ENCODE assay signal across 8 cellular contexts in genomic region chr15:48966595-48967301, GRCh38. TPM values are rescaled to one million over a fixed set of nuclear protein-coding genes. Genes with fewer than 3 reads are reported as not detected.
A peak's percentile ranks its signal among the peaks of the same experiment; 100 is the strongest.
DNase-seq lines count a peak whose midpoint lies in the region; ATAC-seq, FAIRE-seq and TF ChIP-seq lines count a peak whose summit lies in the region.

No MANE protein-coding gene starts in this region.

- no peak overlapping the region for H3K4me3 Mint-ChIP-seq in activated CD4-positive, alpha-beta memory T cell treated with anti-CD3 and anti-CD28 coated beads for 36 hours

- H3K4me1 Mint-ChIP-seq in activated CD4-positive, alpha-beta memory T cell treated with anti-CD3 and anti-CD28 coated beads for 36 hours (ENCODE audit: low read depth): peaks cover 32% of the 10 kb centered on the region

- H3K9me3 Mint-ChIP-seq in activated CD4-positive, alpha-beta memory T cell treated with anti-CD3 and anti-CD28 coated beads for 36 hours: no peaks in the 10 kb centered on the region

- H3K4me3 ChIP-seq in small intestine (ENCODE audit: low read depth in 1 of 2, low read length in 2 of 2) (no peak overlapping the region), dorsolateral prefrontal cortex (no peak overlapping the region)

- no peaks in the 10 kb centered on the region for H3K36me3 ChIP-seq in small intestine (ENCODE audit: control insufficient read depth in 2 of 2, insufficient read depth in 2 of 2, low read length in 2 of 2)

- H3K27ac ChIP-seq in small intestine (ENCODE audit: low read depth in 1 of 2, low read length in 1 of 2): no peak overlapping the region
- H3K27ac ChIP-seq in dorsolateral prefrontal cortex: no peak overlapping the region

- no peaks in the 10 kb centered on the region for H3K36me3 Mint-ChIP-seq in activated CD4-positive, alpha-beta memory T cell treated with anti-CD3 and anti-CD28 coated beads for 36 hours

- H3K4me1 ChIP-seq in small intestine (ENCODE audit: control insufficient read depth in 2 of 2, insufficient read depth in 1 of 2, low read depth in 1 of 2, low read length in 1 of 2): peaks cover 2% of the 10 kb centered on the region in 2 donors

- CTCF ChIA-PET in activated CD4-positive, alpha-beta memory T cell treated with anti-CD3 and anti-CD28 coated beads for 36 hours (lab: Charles Lee): interaction anchor here (1.2 to 9.5 kb wide), 4 partner anchors 8 to 106 kb away, joined by 3 to 92 read pairs (median 28); partner anchors contain the start of gene EID1

- TF ChIP-seq CTCF in dorsolateral prefrontal cortex (IDR thresholded peaks at IDR 0.05 in 54 of 56, conservative IDR thresholded peaks at IDR 0.05 in 2 of 56; ENCODE audit: low read depth in 1 of 56, partially characterized antibody in 56 of 56): no peak

- no peak overlapping the region for H3K27ac Mint-ChIP-seq in activated CD4-positive, alpha-beta memory T cell treated with anti-CD3 and anti-CD28 coated beads for 36 hours

- peak; percentile 29 for DNase-seq in AG20443 (ENCODE audit: low spot score)
- DNase-seq in activated CD4-positive, alpha-beta memory T cell treated with anti-CD3 and anti-CD28 coated beads for 36 hours: peak; percentile 54
- DNase-seq in small intestine: peak; percentile 32
- no peak for DNase-seq in dorsolateral prefrontal cortex
- DNase-seq in SHP77 treated with DMSO at 0.1 percent for 48 hours (lab: John Stamatoyannopoulos, UW): no peak
- no peak for DNase-seq in DMS53 (lab: John Stamatoyannopoulos, UW)

- WGBS in small intestine, 3 donors: 31 to 52% (median 39%) methylated on average over 2 of the region's 2 CpGs

- no peaks in the 10 kb centered on the region for H3K9me3 ChIP-seq in small intestine (ENCODE audit: control insufficient read depth, low read depth)

- intact Hi-C loops in activated CD4-positive, alpha-beta memory T cell treated with anti-CD3 and anti-CD28 coated beads for 36 hours (cut with micrococcal nuclease): loop anchor here (1.0 to 2.0 kb wide), 5 partner anchors 37 to 1170 kb away; partner anchors contain the start of genes CEP152 and EID1
- intact Hi-C loops in dorsolateral prefrontal cortex (cut with DNase I): loop anchor here in 1 of 2 donors (5.0 kb wide), 1 partner anchor 104 kb away; no protein-coding TSS in a partner anchor

- no peak for FAIRE-seq in small intestine (lab: Jason Lieb, UNC)

- H3K27me3 ChIP-seq in small intestine (ENCODE audit: control insufficient read depth in 2 of 2, insufficient read depth in 2 of 2, low read length in 2 of 2): peaks cover 0 to 4% of the 10 kb centered on the region in 2 donors
- H3K27me3 ChIP-seq in dorsolateral prefrontal cortex: no peaks in the 10 kb centered on the region

- H3K27me3 Mint-ChIP-seq in activated CD4-positive, alpha-beta memory T cell treated with anti-CD3 and anti-CD28 coated beads for 36 hours: peaks cover 32% of the 10 kb centered on the region

- ATAC-seq in GM19351 (IDR thresholded peaks at IDR 0.05; ENCODE audit: unreplicated experiment) (peak; percentile 89), HG03280 (IDR thresholded peaks at IDR 0.05; ENCODE audit: unreplicated experiment) (peak; percentile 83)

- POLR2A ChIA-PET in activated CD4-positive, alpha-beta memory T cell treated with anti-CD3 and anti-CD28 coated beads for 36 hours (lab: Charles Lee): interaction anchor here (0.9 kb wide), 1 partner anchor 189 kb away, joined by 3 read pairs; the partner anchor contains the start of gene COPS2

RNA-seq across cellular contexts. Expression of gene SHC4, which starts 3.0 kb away (rescaled TPM):
- 1 to 10 TPM; 1.9 to 2.6 TPM for total RNA-seq in activated CD4-positive, alpha-beta memory T cell treated with anti-CD3 and anti-CD28 coated beads for 36 hours
- under 1 TPM in 1 of 3 donors, not detected in 2; 0.52 TPM for polyA plus RNA-seq in small intestine
- total RNA-seq in dorsolateral prefrontal cortex: 10 to 100 TPM in 97 of 120 experiments, 1 to 10 TPM in 23; 4.1 to 69.2 (median 16.4) TPM

Comparison
In these comparisons a context has a peak if more than half of its experiments do, and no peak if none do; other contexts are left out.
1. DNase-seq: peak in AG20443 (single experiment), activated CD4-positive, alpha-beta memory T cell treated with anti-CD3 and anti-CD28 coated beads for 36 hours (single experiment) and small intestine (single experiment); none in dorsolateral prefrontal cortex (0 of 10), SHP77 treated with DMSO at 0.1 percent for 48 hours (single experiment) and DMS53 (single experiment).